Comparison of ENCODE assay signal across 8 cellular contexts in genomic region chr1:52842643-52843310, GRCh38. TPM values are rescaled to one million over a fixed set of nuclear protein-coding genes. Genes with fewer than 3 reads are reported as not detected.
DNase-seq lines count a peak whose midpoint lies in the region; ATAC-seq and TF ChIP-seq lines count a peak whose summit lies in the region.

TSS of gene ZYG11A (plus strand) at chr1:52842760. CDS start at chr1:52842884, 124 bp downstream.

- H3K27me3 Mint-ChIP-seq in activated B cell treated with CpG ODN at 0.5 μM for 24 hours, result peaks cover 6% of the 10 kb centered on the region

- H3K4me3 ChIP-seq in lower leg skin (ENCODE audit: low read depth, poor library complexity, severe bottlenecking), result peak within 1 kb of the TSS; percentile 3

- no peaks in the 10 kb centered on the region for H3K36me3 Mint-ChIP-seq in activated B cell treated with CpG ODN at 0.5 μM for 24 hours (ENCODE audit: low read depth)

- CTCF ChIA-PET in activated B cell treated with CpG ODN at 0.5 μM for 24 hours (lab: Charles Lee), result interaction anchor here (1.0 to 1.2 kb wide), 3 partner anchors 17 to 79 kb away, joined by 3 to 4 read pairs (median 3); partner anchors contain the start of gene ECHDC2

- peaks cover 6% of the 10 kb centered on the region for H3K4me1 Mint-ChIP-seq in activated B cell treated with CpG ODN at 0.5 μM for 24 hours

- TF ChIP-seq POLR2A in GM10847 (IDR thresholded peaks at IDR 0.05; ENCODE audit: extremely low read depth, insufficient read length) (peak; percentile 2), lower leg skin (IDR thresholded peaks at IDR 0.05) (no peak)

- peak within 1 kb of the TSS; percentile 80 for H3K4me3 Mint-ChIP-seq in activated B cell treated with CpG ODN at 0.5 μM for 24 hours

- peak within 1 kb of the TSS; percentile 59 for H3K27ac Mint-ChIP-seq in activated B cell treated with CpG ODN at 0.5 μM for 24 hours

- 0 to 1% methylated on average over 5 to 46 of the region's 88 CpGs for WGBS in lower leg skin, 2 donors

- DNase-seq in NCI-H146 (lab: John Stamatoyannopoulos, UW) (peak; percentile 91), activated B cell treated with CpG ODN at 0.5 μM for 24 hours (peak; percentile 74), cerebellar cortex (ENCODE audit: low spot score) (peak; percentile 69), lower leg skin (ENCODE audit: low spot score in 2 of 2) (no peak), NCI-H2107 treated with DMSO at 0.1 percent for 48 hours (lab: John Stamatoyannopoulos, UW; ENCODE audit: unreplicated experiment) (no peak)
- DNase-seq in stimulated activated CD8-positive, alpha-beta memory T cell treated with anti-CD3 and anti-CD28 coated beads, Interleukin-12 subunit alpha, Interleukin-12 subunit beta, amount 100 ng/mL, for 24 hours (ENCODE audit: extremely low read depth), result peak; percentile 14

- no peaks in the 10 kb centered on the region for H3K9me3 Mint-ChIP-seq in activated B cell treated with CpG ODN at 0.5 μM for 24 hours

- intact Hi-C loops in activated B cell treated with CpG ODN at 0.5 μM for 24 hours (cut with micrococcal nuclease), result loop anchor here (1.0 to 5.0 kb wide), 4 partner anchors 79 to 438 kb away; partner anchors contain the start of genes CPT2, ECHDC2, ORC1 and PRPF38A
- intact Hi-C loops in lower leg skin (cut with DNase I; ENCODE audit: low total_unique reads), result no loop called here

- TF ChIP-seq CTCF in activated B cell treated with CpG ODN at 0.5 μM for 24 hours (IDR thresholded peaks at IDR 0.05) (no peak), lower leg skin (IDR thresholded peaks at IDR 0.05) (no peak)

- ATAC-seq in HG02571 (IDR thresholded peaks at IDR 0.05; ENCODE audit: unreplicated experiment) (peak; percentile 82), activated B cell treated with CpG ODN at 0.5 μM for 24 hours (ENCODE audit: low read depth) (peak; percentile 97)

- POLR2A ChIA-PET in activated B cell treated with CpG ODN at 0.5 μM for 24 hours (lab: Charles Lee), result interaction anchor here (0.6 to 1.3 kb wide), 5 partner anchors 53 to 140 kb away, joined by 3 to 6 read pairs (median 5); partner anchors contain the start of genes ECHDC2 and ZYG11B

RNA-seq across cellular contexts. Expression of gene ZYG11A, which starts in this region (rescaled TPM):
- total RNA-seq in activated B cell treated with CpG ODN at 0.5 μM for 24 hours, result 1.3 and 1.5 TPM in 2 replicates
- under 1 TPM; 0.03 to 0.25 (median 0.12) TPM for total RNA-seq in lower leg skin

Comparison
In these comparisons a context has a peak if more than half of its experiments do, and no peak if none do; other contexts are left out.
1. DNase-seq: peak in NCI-H146 (single experiment), activated B cell treated with CpG ODN at 0.5 μM for 24 hours (single experiment), cerebellar cortex (single experiment) and stimulated activated CD8-positive, alpha-beta memory T cell treated with anti-CD3 and anti-CD28 coated beads, Interleukin-12 subunit alpha, Interleukin-12 subunit beta, amount 100 ng/mL, for 24 hours (single experiment); none in lower leg skin (0 of 2) and NCI-H2107 treated with DMSO at 0.1 percent for 48 hours (single experiment).